19 cellular contexts compared by ENCODE assay signal in genomic region chr9:87515086-87515485, GRCh38. TPM values are rescaled to one million over a fixed set of nuclear protein-coding genes. Genes with fewer than 3 reads are reported as not detected.
DNase-seq lines count a peak whose midpoint lies in the region; ATAC-seq and TF ChIP-seq lines count a peak whose summit lies in the region.
"Had no signal": no experiment of that assay in that cellular context is flagged by ENCODE, and none has a peak within 500 bp of the region (broad histone marks: within the 10 kb centered on the region; RNA-seq: fewer than 3 reads in every experiment).

No MANE protein-coding gene starts in this region.

- no CpG with 5 or more reads among the region's 1 CpG for WGBS in H9 (ENCODE audit: extremely low coverage, insufficient read length, low lambda C conversion rate)
- 44% methylated on average over 1 of the region's 1 CpG for WGBS in hepatocyte (ENCODE audit: low lambda C conversion rate, missing lambda C conversion rate)
- 41% methylated on average over 1 of the region's 1 CpG for WGBS in suprapubic skin
- WGBS in aorta, 2 donors, result 73 to 77% methylated on average over 1 of the region's 1 CpG

- no peak overlapping the region for H2BK20ac ChIP-seq in H9 (ENCODE audit: low read depth, low read length, poor library complexity, severe bottlenecking)

- no peak for TF ChIP-seq CTCF in H9 (conservative IDR thresholded peaks at IDR 0.05)
- TF ChIP-seq CTCF in colonic mucosa (IDR thresholded peaks at IDR 0.05), result no peak
- TF ChIP-seq CTCF in hepatocyte (IDR thresholded peaks at IDR 0.05; ENCODE audit: poor library complexity), result no peak
- no peak for TF ChIP-seq CTCF in suprapubic skin (IDR thresholded peaks at IDR 0.05)

- no peak overlapping the region for H2AK5ac ChIP-seq in H9 (ENCODE audit: insufficient read length, low read length)

- H3K79me1 ChIP-seq in H9 (ENCODE audit: insufficient read depth, low read depth, low read length, poor library complexity, severe bottlenecking), result no peaks in the 10 kb centered on the region

- H4K20me1 ChIP-seq in H9 (ENCODE audit: control insufficient read depth, insufficient read depth, insufficient read length), result no peaks in the 10 kb centered on the region
- no peaks in the 10 kb centered on the region for H4K20me1 ChIP-seq in hepatocyte (ENCODE audit: insufficient read depth, poor library complexity, severe bottlenecking)

- no peaks in the 10 kb centered on the region for H3K23me2 ChIP-seq in H9 (ENCODE audit: insufficient read length, low read depth, low read length, poor library complexity, severe bottlenecking)

- peak overlapping the region; percentile 69 to 93 (median 81); a peak in 2 of 7 replicates for H3K27ac Mint-ChIP-seq in H9

- no peaks in the 10 kb centered on the region for H3K9me3 ChIP-seq in H9 (ENCODE audit: control insufficient read depth, low read depth, low read length)
- no peaks in the 10 kb centered on the region for H3K9me3 ChIP-seq in colonic mucosa
- no peaks in the 10 kb centered on the region for H3K9me3 ChIP-seq in hepatocyte (ENCODE audit: low read depth)
- no peaks in the 10 kb centered on the region for H3K9me3 ChIP-seq in suprapubic skin
- H3K9me3 ChIP-seq in aorta (ENCODE audit: control insufficient read depth, low read length), result no peaks in the 10 kb centered on the region
- H3K9me3 ChIP-seq: psoas muscle, testis had no signal

- H3K79me2 ChIP-seq in H9 (ENCODE audit: insufficient read depth, low read length) (peaks cover 3% of the 10 kb centered on the region), hepatocyte (peaks cover 64% of the 10 kb centered on the region)

- no peak for ATAC-seq in GM19467 (IDR thresholded peaks at IDR 0.05; ENCODE audit: unreplicated experiment)
- no peak for ATAC-seq in aorta (ENCODE audit: low FRiP score)
- ATAC-seq in GM18867 (IDR thresholded peaks at IDR 0.05; ENCODE audit: unreplicated experiment), result no peak
- ATAC-seq: psoas muscle had no signal

- no peak overlapping the region for H2BK15ac ChIP-seq in H9 (ENCODE audit: low read depth, low read length)

- no peak for TF ChIP-seq EP300 in suprapubic skin (IDR thresholded peaks at IDR 0.05)

- H3K27me3 Mint-ChIP-seq in H9 (ENCODE audit: low read depth), result no peaks in the 10 kb centered on the region

- H2BK120ac ChIP-seq in H9 (ENCODE audit: low read depth, low read length, poor library complexity, severe bottlenecking), result no peak overlapping the region

- H3K9ac ChIP-seq in H9 (ENCODE audit: extremely low read depth, insufficient read length, low read length) (no peak overlapping the region), colonic mucosa (ENCODE audit: low read depth in 2 of 2, low read length in 2 of 2) (no peak overlapping the region)

- H3K23ac ChIP-seq in H9 (ENCODE audit: insufficient read length, low read depth, low read length), result no peak overlapping the region

- H3K27me3 ChIP-seq in H9 (ENCODE audit: insufficient read depth, low read length) (no peaks in the 10 kb centered on the region), colonic mucosa (no peaks in the 10 kb centered on the region), hepatocyte (no peaks in the 10 kb centered on the region), suprapubic skin (no peaks in the 10 kb centered on the region), aorta (ENCODE audit: control insufficient read depth in 1 of 2, insufficient read depth in 2 of 2, low read length in 1 of 2) (no peaks in the 10 kb centered on the region)
- H3K27me3 ChIP-seq: testis had no signal

- H3K9me3 Mint-ChIP-seq in H9, result no peaks in the 10 kb centered on the region

- H4K5ac ChIP-seq in H9 (ENCODE audit: insufficient read length, low read depth, low read length), result no peak overlapping the region

- H3K56ac ChIP-seq in H9 (ENCODE audit: insufficient read length, low read depth, low read length), result no peak overlapping the region

- H2BK12ac ChIP-seq in H9 (ENCODE audit: insufficient read length, low read depth, low read length), result no peak overlapping the region

- H3K4ac ChIP-seq in H9 (ENCODE audit: low read depth, low read length), result no peak overlapping the region

- H2AFZ ChIP-seq in H9 (ENCODE audit: low read length) (no peak overlapping the region), hepatocyte (no peak overlapping the region)

- DNase-seq in H9 (no peak), colonic mucosa (no peak), hepatocyte (ENCODE audit: low spot score) (peak; percentile 40), suprapubic skin (ENCODE audit: low spot score in 2 of 2) (no peak), aorta (no peak)
- DNase-seq: activated CD4-positive, alpha-beta T cell treated with anti-CD3 and anti-CD28 coated beads for 4 hours; activated effector memory CD4-positive, alpha-beta T cell treated with anti-CD3 and anti-CD28 coated beads, Interleukin-2, amount 50 U/mL, for 16 hours; amygdala; central memory CD4-positive, alpha-beta T cell; COR-L47; effector memory CD4-positive, alpha-beta T cell; NCI-H1092 treated with DMSO at 0.1 percent for 48 hours; NCI-H2081 treated with DMSO at 0.1 percent for 48 hours; psoas muscle; SW 1271; testis had no signal

- H4K8ac ChIP-seq in H9 (replicated peaks; ENCODE audit: insufficient read length, low read depth, low read length), result no peak overlapping the region

- intact Hi-C loops in colonic mucosa (cut with DNase I), result no loop called here
- intact Hi-C loops in aorta (cut with DNase I), result no loop called here

- no peak overlapping the region for H3K4me3 Mint-ChIP-seq in H9

- H3K27ac ChIP-seq in H9 (ENCODE audit: insufficient read length, low read depth, low read length), result no peak overlapping the region
- peak overlapping the region; percentile 12 for H3K27ac ChIP-seq in colonic mucosa
- peak overlapping the region; percentile 70 for H3K27ac ChIP-seq in hepatocyte
- H3K27ac ChIP-seq in suprapubic skin, result peak overlapping the region; percentile 33
- no peak overlapping the region for H3K27ac ChIP-seq in aorta (ENCODE audit: low read depth in 1 of 2, low read length in 2 of 2)
- H3K27ac ChIP-seq: psoas muscle, RWPE1, testis had no signal

- H3K4me2 ChIP-seq in H9 (ENCODE audit: insufficient read depth, insufficient read length, low read length) (no peak overlapping the region), hepatocyte (no peak overlapping the region)

- no peaks in the 10 kb centered on the region for H3K9me2 ChIP-seq in hepatocyte (replicated peaks; ENCODE audit: insufficient read depth)

- no peak overlapping the region for H4K91ac ChIP-seq in H9 (ENCODE audit: insufficient read length, low read depth, low read length)

- no peak overlapping the region for H3K14ac ChIP-seq in H9 (ENCODE audit: insufficient read depth, low read length)

- no peak for TF ChIP-seq POLR2A in suprapubic skin (IDR thresholded peaks at IDR 0.05)

- H3K4me1 ChIP-seq in H9 (ENCODE audit: insufficient read depth, low read length) (peaks cover 23% of the 10 kb centered on the region; the same call in 1 of the 2 replicates), colonic mucosa (no peaks in the 10 kb centered on the region), hepatocyte (ENCODE audit: insufficient read depth) (peaks cover 23% of the 10 kb centered on the region), suprapubic skin (peaks cover 40% of the 10 kb centered on the region), aorta (ENCODE audit: control insufficient read depth in 1 of 2, insufficient read depth in 2 of 2, low read length in 2 of 2) (no peaks in the 10 kb centered on the region)

- H3K4me3 ChIP-seq in colonic mucosa, result no peak overlapping the region
- H3K4me3 ChIP-seq in hepatocyte, result no peak overlapping the region
- H3K4me3 ChIP-seq in suprapubic skin, result no peak overlapping the region
- no peak overlapping the region for H3K4me3 ChIP-seq in aorta (ENCODE audit: low read length in 2 of 2)
- H3K4me3 ChIP-seq: psoas muscle, testis had no signal

- no peaks in the 10 kb centered on the region for H3K36me3 ChIP-seq in colonic mucosa
- no peaks in the 10 kb centered on the region for H3K36me3 ChIP-seq in hepatocyte (replicated peaks; ENCODE audit: insufficient read depth, low read depth)
- no peaks in the 10 kb centered on the region for H3K36me3 ChIP-seq in suprapubic skin
- H3K36me3 ChIP-seq in aorta (ENCODE audit: control insufficient read depth in 1 of 2, insufficient read depth in 2 of 2, low read length in 1 of 2), result no peaks in the 10 kb centered on the region

- H3K18ac ChIP-seq in H9 (ENCODE audit: insufficient read length, low read depth, low read length), result no peak overlapping the region

- H3T11ph ChIP-seq in H9 (ENCODE audit: low read length), result no peak overlapping the region

- H2BK5ac ChIP-seq in H9 (ENCODE audit: insufficient read length, low read length), result no peak overlapping the region

- H3K36me3 Mint-ChIP-seq in H9 (ENCODE audit: insufficient read depth in 1 of 3, low read depth in 3 of 3), result peaks cover 14 to 33% (median 24%) of the 10 kb centered on the region in 3 experiments; a peak in 6 of 7 replicates

- peaks cover 54 to 56% of the 10 kb centered on the region in 2 experiments for H3K4me1 Mint-ChIP-seq in H9

RNA-seq across cellular contexts. Expression of gene DAPK1, which starts 17.4 kb away (rescaled TPM):
- total RNA-seq in H9 (2021), result 78.3 and 79.4 TPM in 2 replicates
- total RNA-seq in colonic mucosa, result 10 to 100 TPM in 1 of 2 donors, 1 to 10 TPM in 1; 7.9 to 17.5 TPM
- 47.7 and 62.3 TPM in 2 replicates for total RNA-seq in hepatocyte
- 44.4 and 46.9 TPM in 2 replicates for polyA plus RNA-seq in hepatocyte
- total RNA-seq in suprapubic skin, result 10 to 100 TPM in 2 of 4 donors, 1 to 10 TPM in 2; 5.4 to 13.4 (median 9.8) TPM
- 10 to 100 TPM; 26.7 to 41.7 TPM for total RNA-seq in aorta
- 10 to 100 TPM in 1 of 2 donors, 1 to 10 TPM in 1; 6.5 to 16.7 TPM for polyA plus RNA-seq in aorta

Comparison
In these comparisons a context has a peak if more than half of its experiments do, and no peak if none do; other contexts are left out.
1. H3K27ac ChIP-seq: peak in colonic mucosa (single experiment), hepatocyte (single experiment) and suprapubic skin (single experiment); none in H9 (single experiment) and aorta (0 of 2).